ENCODE assay signal across 8 cellular contexts in genomic region chr20:37406010-37406998, GRCh38.
A peak's percentile ranks its signal among the peaks of the same experiment; 100 is the strongest.
DNase-seq lines count a peak whose midpoint lies in the region; ATAC-seq and TF ChIP-seq lines count a peak whose summit lies in the region.

No MANE protein-coding gene starts in this region.

- H3K36me3 ChIP-seq in PC-9 (ENCODE audit: low read depth) = no peaks in the 10 kb centered on the region

- peak; percentile 53 for ATAC-seq in HG02763 (IDR thresholded peaks at IDR 0.05; ENCODE audit: unreplicated experiment)
- no peak for ATAC-seq in GM21528 (IDR thresholded peaks at IDR 0.05; ENCODE audit: low FRiP score, unreplicated experiment)

- intact Hi-C loops in PC-9 (cut with micrococcal nuclease; ENCODE audit: unreplicated experiment) = loop anchor here (5.0 kb wide), 1 partner anchor 121 kb away; the partner anchor contains the start of gene BLCAP

- H3F3A ChIP-seq in PC-9 (ENCODE audit: insufficient read depth, low read depth) = no peaks in the 10 kb centered on the region

- no peak overlapping the region for H3K27ac ChIP-seq in PC-9

- peaks cover 34% of the 10 kb centered on the region for H3K27me3 ChIP-seq in PC-9 (ENCODE audit: insufficient read depth, low read depth)

- H3K9me2 ChIP-seq in PC-9 (ENCODE audit: insufficient read depth) = no peaks in the 10 kb centered on the region

- BruUV-seq in PC-9 (replicated peaks; lab: Mats Ljungman, UMichigan) = no TSS peak

- no peaks in the 10 kb centered on the region for H3K79me2 ChIP-seq in PC-9 (ENCODE audit: low read depth)

- DNase-seq in ELF-1 (ENCODE audit: low read depth, low spot score) (peak; percentile 67), PC-9 (peak in 1 of 2 experiments; percentile 53), astrocyte of the hippocampus (ENCODE audit: low read depth, low spot score) (peak; percentile 69), iPS-NIHi11 (ENCODE audit: low spot score) (peak; percentile 92), cortex of kidney (lab: John Stamatoyannopoulos, UW) (no peak)
- peak; percentile 8 to 37 for DNase-seq in stimulated activated CD4-positive, alpha-beta T cell treated with anti-CD3 and anti-CD28 coated beads, Interleukin-12 subunit alpha, Interleukin-12 subunit beta, amount 100 ng/mL, for 24 hours (ENCODE audit: low read depth in 2 of 2)

- CTCF ChIA-PET in PC-9 (lab: Charles Lee) = no interaction called here

- no peaks in the 10 kb centered on the region for H3K4me1 ChIP-seq in PC-9 (replicated peaks; ENCODE audit: insufficient read depth)

- H3K4me3 ChIP-seq in PC-9 = peak overlapping the region; percentile 49; the same call in 1 of the 2 replicates

- no peaks in the 10 kb centered on the region; the same call in 1 of the 2 replicates for H4K20me1 ChIP-seq in PC-9 (ENCODE audit: insufficient read depth)

- POLR2A ChIA-PET in PC-9 (lab: Charles Lee; ENCODE audit: unreplicated experiment) = no interaction called here

- H2AFZ ChIP-seq in PC-9 = peak overlapping the region; percentile 73

- TF ChIP-seq CTCF in PC-9 (conservative IDR thresholded peaks at IDR 0.05) = no peak

- no peaks in the 10 kb centered on the region for H3K9me3 ChIP-seq in PC-9 (ENCODE audit: insufficient read depth, low read depth)

- peak overlapping the region; percentile 87 for H3K4me2 ChIP-seq in PC-9
